1 cellular context compared by ENCODE assay signal in the genomic region with DNA sequence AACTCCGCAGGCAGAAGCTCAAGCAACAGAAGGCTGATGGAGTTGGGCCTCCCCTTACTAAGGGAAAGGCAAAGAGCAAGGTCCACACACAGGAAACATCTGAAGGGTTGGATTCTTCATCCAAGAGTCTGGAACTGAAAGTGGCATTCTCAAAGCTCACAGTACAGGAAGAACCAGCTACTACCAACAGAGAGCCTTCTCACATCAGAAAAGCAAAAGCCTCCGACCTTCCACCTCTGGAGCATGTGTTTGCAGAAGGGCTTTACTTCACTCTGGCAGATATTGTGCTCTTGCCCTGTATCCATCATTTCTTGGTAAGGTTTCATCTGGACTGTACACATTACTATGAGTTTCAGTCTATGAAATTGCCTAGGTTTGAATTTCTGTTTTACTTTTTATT.
TF ChIP-seq lines count a peak whose summit lies in the region.

No MANE protein-coding gene starts in this region.

TF ChIP-seq in HepG2, 621 proteins besides CTCF, POLR2A, EP300 and RAD21:
- TF ChIP-seq ZMYM4 (CRISPR knock-in tag; IDR thresholded peaks at IDR 0.05) (0 out of 2 replicates have a peak, but pooled peaks have one; percentile 40), SIN3B (IDR thresholded peaks at IDR 0.05; ENCODE audit: low read length) (no peak), ZFP36 (IDR thresholded peaks at IDR 0.05; ENCODE audit: borderline replicate concordance, low read depth, low read length, partially characterized antibody) (no peak), NR2F6 (IDR thresholded peaks at IDR 0.05) (peak; percentile 66), NR2F6 (CRISPR knock-in tag; IDR thresholded peaks at IDR 0.05) (peak; percentile 47), MTERF4 (CRISPR knock-in tag; IDR thresholded peaks at IDR 0.05) (no peak), TARDBP (CRISPR knock-in tag; IDR thresholded peaks at IDR 0.05) (peak; percentile 33; the same call in 1 of the 2 replicates), STAG1 (CRISPR knock-in tag; IDR thresholded peaks at IDR 0.05) (0 out of 2 replicates have a peak, but pooled peaks have one; percentile 4), NR2C2 (CRISPR knock-in tag; IDR thresholded peaks at IDR 0.05; ENCODE audit: borderline replicate concordance) (peak; percentile 50; the same call in 1 of the 2 replicates), ZNF563 (CRISPR knock-in tag; IDR thresholded peaks at IDR 0.05) (no peak)
- TF ChIP-seq, protein P1, sequence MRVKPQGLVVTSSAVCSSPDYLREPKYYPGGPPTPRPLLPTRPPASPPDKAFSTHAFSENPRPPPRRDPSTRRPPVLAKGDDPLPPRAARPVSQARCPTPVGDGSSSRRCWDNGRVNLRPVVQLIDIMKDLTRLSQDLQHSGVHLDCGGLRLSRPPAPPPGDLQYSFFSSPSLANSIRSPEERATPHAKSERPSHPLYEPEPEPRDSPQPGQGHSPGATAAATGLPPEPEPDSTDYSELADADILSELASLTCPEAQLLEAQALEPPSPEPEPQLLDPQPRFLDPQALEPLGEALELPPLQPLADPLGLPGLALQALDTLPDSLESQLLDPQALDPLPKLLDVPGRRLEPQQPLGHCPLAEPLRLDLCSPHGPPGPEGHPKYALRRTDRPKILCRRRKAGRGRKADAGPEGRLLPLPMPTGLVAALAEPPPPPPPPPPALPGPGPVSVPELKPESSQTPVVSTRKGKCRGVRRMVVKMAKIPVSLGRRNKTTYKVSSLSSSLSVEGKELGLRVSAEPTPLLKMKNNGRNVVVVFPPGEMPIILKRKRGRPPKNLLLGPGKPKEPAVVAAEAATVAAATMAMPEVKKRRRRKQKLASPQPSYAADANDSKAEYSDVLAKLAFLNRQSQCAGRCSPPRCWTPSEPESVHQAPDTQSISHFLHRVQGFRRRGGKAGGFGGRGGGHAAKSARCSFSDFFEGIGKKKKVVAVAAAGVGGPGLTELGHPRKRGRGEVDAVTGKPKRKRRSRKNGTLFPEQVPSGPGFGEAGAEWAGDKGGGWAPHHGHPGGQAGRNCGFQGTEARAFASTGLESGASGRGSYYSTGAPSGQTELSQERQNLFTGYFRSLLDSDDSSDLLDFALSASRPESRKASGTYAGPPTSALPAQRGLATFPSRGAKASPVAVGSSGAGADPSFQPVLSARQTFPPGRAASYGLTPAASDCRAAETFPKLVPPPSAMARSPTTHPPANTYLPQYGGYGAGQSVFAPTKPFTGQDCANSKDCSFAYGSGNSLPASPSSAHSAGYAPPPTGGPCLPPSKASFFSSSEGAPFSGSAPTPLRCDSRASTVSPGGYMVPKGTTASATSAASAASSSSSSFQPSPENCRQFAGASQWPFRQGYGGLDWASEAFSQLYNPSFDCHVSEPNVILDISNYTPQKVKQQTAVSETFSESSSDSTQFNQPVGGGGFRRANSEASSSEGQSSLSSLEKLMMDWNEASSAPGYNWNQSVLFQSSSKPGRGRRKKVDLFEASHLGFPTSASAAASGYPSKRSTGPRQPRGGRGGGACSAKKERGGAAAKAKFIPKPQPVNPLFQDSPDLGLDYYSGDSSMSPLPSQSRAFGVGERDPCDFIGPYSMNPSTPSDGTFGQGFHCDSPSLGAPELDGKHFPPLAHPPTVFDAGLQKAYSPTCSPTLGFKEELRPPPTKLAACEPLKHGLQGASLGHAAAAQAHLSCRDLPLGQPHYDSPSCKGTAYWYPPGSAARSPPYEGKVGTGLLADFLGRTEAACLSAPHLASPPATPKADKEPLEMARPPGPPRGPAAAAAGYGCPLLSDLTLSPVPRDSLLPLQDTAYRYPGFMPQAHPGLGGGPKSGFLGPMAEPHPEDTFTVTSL (CRISPR knock-in tag; IDR thresholded peaks at IDR 0.05; ENCODE audit: borderline replicate concordance) = no peak
- TF ChIP-seq, protein P2, sequence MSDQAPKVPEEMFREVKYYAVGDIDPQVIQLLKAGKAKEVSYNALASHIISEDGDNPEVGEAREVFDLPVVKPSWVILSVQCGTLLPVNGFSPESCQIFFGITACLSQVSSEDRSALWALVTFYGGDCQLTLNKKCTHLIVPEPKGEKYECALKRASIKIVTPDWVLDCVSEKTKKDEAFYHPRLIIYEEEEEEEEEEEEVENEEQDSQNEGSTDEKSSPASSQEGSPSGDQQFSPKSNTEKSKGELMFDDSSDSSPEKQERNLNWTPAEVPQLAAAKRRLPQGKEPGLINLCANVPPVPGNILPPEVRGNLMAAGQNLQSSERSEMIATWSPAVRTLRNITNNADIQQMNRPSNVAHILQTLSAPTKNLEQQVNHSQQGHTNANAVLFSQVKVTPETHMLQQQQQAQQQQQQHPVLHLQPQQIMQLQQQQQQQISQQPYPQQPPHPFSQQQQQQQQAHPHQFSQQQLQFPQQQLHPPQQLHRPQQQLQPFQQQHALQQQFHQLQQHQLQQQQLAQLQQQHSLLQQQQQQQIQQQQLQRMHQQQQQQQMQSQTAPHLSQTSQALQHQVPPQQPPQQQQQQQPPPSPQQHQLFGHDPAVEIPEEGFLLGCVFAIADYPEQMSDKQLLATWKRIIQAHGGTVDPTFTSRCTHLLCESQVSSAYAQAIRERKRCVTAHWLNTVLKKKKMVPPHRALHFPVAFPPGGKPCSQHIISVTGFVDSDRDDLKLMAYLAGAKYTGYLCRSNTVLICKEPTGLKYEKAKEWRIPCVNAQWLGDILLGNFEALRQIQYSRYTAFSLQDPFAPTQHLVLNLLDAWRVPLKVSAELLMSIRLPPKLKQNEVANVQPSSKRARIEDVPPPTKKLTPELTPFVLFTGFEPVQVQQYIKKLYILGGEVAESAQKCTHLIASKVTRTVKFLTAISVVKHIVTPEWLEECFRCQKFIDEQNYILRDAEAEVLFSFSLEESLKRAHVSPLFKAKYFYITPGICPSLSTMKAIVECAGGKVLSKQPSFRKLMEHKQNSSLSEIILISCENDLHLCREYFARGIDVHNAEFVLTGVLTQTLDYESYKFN (CRISPR knock-in tag; conservative IDR thresholded peaks at IDR 0.05) = 0 out of 2 replicates have a peak, but pooled peaks have one; percentile 14
